ENCODE assay signal across 14 cellular contexts in the genomic region with DNA sequence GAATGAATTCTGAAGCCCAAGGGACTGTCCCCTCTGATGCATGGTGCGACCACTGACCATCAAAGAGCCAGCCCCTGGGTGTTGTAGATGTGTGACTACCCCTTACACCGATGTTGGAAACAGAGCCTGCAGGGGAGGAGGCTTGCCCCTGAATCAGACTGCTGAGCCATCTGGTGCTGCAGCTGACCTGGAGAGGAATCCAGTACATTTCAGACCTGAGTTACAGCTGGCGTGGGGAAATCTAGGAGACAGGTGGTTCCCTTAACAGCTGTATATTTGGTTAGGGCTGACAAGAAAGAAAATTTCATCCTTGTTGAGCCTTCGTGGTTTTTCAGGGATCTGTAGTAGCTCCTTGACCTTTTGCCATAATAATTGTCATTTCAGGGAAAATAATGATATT.
A peak's percentile ranks its signal among the peaks of the same experiment; 100 is the strongest.
DNase-seq lines count a peak whose midpoint lies in the region; ATAC-seq, FAIRE-seq and TF ChIP-seq lines count a peak whose summit lies in the region.
"Had no signal": no experiment of that assay in that cellular context is flagged by ENCODE, and none has a peak within 500 bp of the region (broad histone marks: within the 10 kb centered on the region; RNA-seq: fewer than 3 reads in every experiment).

No MANE protein-coding gene starts in this region.

- DNase-seq in DMS 273 (lab: John Stamatoyannopoulos, UW; ENCODE audit: unreplicated experiment) (peak; percentile 89), naive B cell (no peak), anterior cingulate cortex (lab: John Stamatoyannopoulos, UW) (no peak), Calu3 (no peak), GM19239 (ENCODE audit: insufficient read length, low spot score) (no peak), vagina (ENCODE audit: extremely low spot score in 2 of 2) (no peak)
- no peak for DNase-seq in activated T-helper 1 cell treated with anti-CD3 and anti-CD28 coated beads, Interleukin-12 subunit alpha, Interleukin-12 subunit beta, Interleukin-2, Interleukin-4 antibody, amounts not matched to agents 30 ng/mL and 10 ng/mL and 1 ng/mL, durations not matched to agents 14 hours and 24 hours and 36 hours (ENCODE audit: low spot score)
- DNase-seq: activated CD4-positive, alpha-beta T cell treated with anti-CD3 and anti-CD28 coated beads, Interleukin-2, amount 50 U/mL, for 1 hour; NCI-H1417 had no signal

- H3K4me1 ChIP-seq in BLaER1 treated with 17β-estradiol and CSF1 and Interleukin-3, amounts not matched to agents 10 nM and 100 nM = peaks cover 64 to 87% (median 73%) of the 10 kb centered on the region in 10 experiments
- H3K4me1 ChIP-seq in vagina = peaks cover 24% of the 10 kb centered on the region
- H3K4me1 ChIP-seq: HAP-1 had no signal

- peak overlapping the region in 4 of 11 experiments; percentile 8 to 68 (median 63); a peak in 3 of 22 replicates for H3K27ac ChIP-seq in BLaER1 treated with 17β-estradiol and CSF1 and Interleukin-3, amounts not matched to agents 10 nM and 100 nM
- H3K27ac ChIP-seq in vagina = no peak overlapping the region
- H3K27ac ChIP-seq: C4-2B had no signal

- CTCF ChIA-PET in Calu3 (lab: Charles Lee) = no interaction called here

- BruUV-seq in Calu3 (replicated peaks; lab: Mats Ljungman, UMichigan) = no TSS peak

- H3K36me3 ChIP-seq in BLaER1 treated with 17β-estradiol and CSF1 and Interleukin-3, amounts not matched to agents 10 nM and 100 nM = peaks cover 48 to 99% (median 77%) of the 10 kb centered on the region in 11 experiments
- H3K36me3 ChIP-seq in vagina = no peaks in the 10 kb centered on the region
- H3K36me3 ChIP-seq: HAP-1 had no signal

- no peak for FAIRE-seq in GM19239 (lab: Jason Lieb, UNC)
- FAIRE-seq: keratinocyte had no signal

- no peaks in the 10 kb centered on the region for H3K9me3 Mint-ChIP-seq in activated T-helper 1 cell treated with anti-CD3 and anti-CD28 coated beads, Interleukin-12 subunit alpha, Interleukin-12 subunit beta, Interleukin-2, Interleukin-4 antibody, amounts not matched to agents 30 ng/mL and 10 ng/mL and 1 ng/mL, durations not matched to agents 14 hours and 24 hours and 36 hours
- H3K9me3 Mint-ChIP-seq in naive B cell (no peaks in the 10 kb centered on the region), Calu3 (ENCODE audit: low read depth, unreplicated experiment) (no peaks in the 10 kb centered on the region)
- H3K9me3 Mint-ChIP-seq: T-helper 1 cell treated with Interleukin-12 subunit alpha and Interleukin-12 subunit beta and Interleukin-4 antibody, amounts not matched to agents 30 μg/mL and 1 μg/mL, for 36 hours had no signal

- no peak overlapping the region for H3K9ac ChIP-seq in BLaER1 treated with 17β-estradiol and CSF1 and Interleukin-3, amounts not matched to agents 10 nM and 100 nM

- peaks cover 96 to 100% (median 100%) of the 10 kb centered on the region in 11 experiments for H4K20me1 ChIP-seq in BLaER1 treated with 17β-estradiol and CSF1 and Interleukin-3, amounts not matched to agents 10 nM and 100 nM

- H3K4me1 Mint-ChIP-seq in activated T-helper 1 cell treated with anti-CD3 and anti-CD28 coated beads, Interleukin-12 subunit alpha, Interleukin-12 subunit beta, Interleukin-2, Interleukin-4 antibody, amounts not matched to agents 30 ng/mL and 10 ng/mL and 1 ng/mL, durations not matched to agents 14 hours and 24 hours and 36 hours (ENCODE audit: low read depth) = peaks cover 98% of the 10 kb centered on the region
- H3K4me1 Mint-ChIP-seq in naive B cell (peaks cover 76 to 92% (median 88%) of the 10 kb centered on the region in 3 donors), Calu3 (ENCODE audit: low read depth, unreplicated experiment) (no peaks in the 10 kb centered on the region)

- TF ChIP-seq CTCF in Calu3 (IDR thresholded peaks at IDR 0.05; ENCODE audit: unreplicated experiment) (no peak), vagina (IDR thresholded peaks at IDR 0.05) (no peak)

- H3K9me3 ChIP-seq in BLaER1 treated with 17β-estradiol and CSF1 and Interleukin-3, amounts not matched to agents 10 nM and 100 nM (replicated peaks in 1 of 11) = no peaks in the 10 kb centered on the region; a peak in 1 of 22 replicates
- no peaks in the 10 kb centered on the region for H3K9me3 ChIP-seq in vagina
- H3K9me3 ChIP-seq: HAP-1 had no signal

- H3K4me3 ChIP-seq in BLaER1 treated with 17β-estradiol and CSF1 and Interleukin-3, amounts not matched to agents 10 nM and 100 nM = no peak overlapping the region
- H3K4me3 ChIP-seq in vagina = no peak overlapping the region
- H3K4me3 ChIP-seq: HAP-1 had no signal

- peaks cover 1% of the 10 kb centered on the region for H3K27me3 Mint-ChIP-seq in activated T-helper 1 cell treated with anti-CD3 and anti-CD28 coated beads, Interleukin-12 subunit alpha, Interleukin-12 subunit beta, Interleukin-2, Interleukin-4 antibody, amounts not matched to agents 30 ng/mL and 10 ng/mL and 1 ng/mL, durations not matched to agents 14 hours and 24 hours and 36 hours (ENCODE audit: insufficient read depth)
- no peaks in the 10 kb centered on the region for H3K27me3 Mint-ChIP-seq in naive B cell
- peaks cover 36% of the 10 kb centered on the region for H3K27me3 Mint-ChIP-seq in Calu3 (ENCODE audit: unreplicated experiment)

- H3K4me3 Mint-ChIP-seq in activated T-helper 1 cell treated with anti-CD3 and anti-CD28 coated beads, Interleukin-12 subunit alpha, Interleukin-12 subunit beta, Interleukin-2, Interleukin-4 antibody, amounts not matched to agents 30 ng/mL and 10 ng/mL and 1 ng/mL, durations not matched to agents 14 hours and 24 hours and 36 hours = no peak overlapping the region
- H3K4me3 Mint-ChIP-seq in naive B cell (no peak overlapping the region), Calu3 (ENCODE audit: low read depth, unreplicated experiment) (no peak overlapping the region)
- H3K4me3 Mint-ChIP-seq: T-helper 1 cell treated with Interleukin-12 subunit alpha and Interleukin-12 subunit beta and Interleukin-4 antibody, amounts not matched to agents 30 μg/mL and 1 μg/mL, for 36 hours had no signal

- intact Hi-C loops in activated T-helper 1 cell treated with anti-CD3 and anti-CD28 coated beads, Interleukin-12 subunit alpha, Interleukin-12 subunit beta, Interleukin-2, Interleukin-4 antibody, amounts not matched to agents 30 ng/mL and 10 ng/mL and 1 ng/mL, durations not matched to agents 14 hours and 24 hours and 36 hours (cut with micrococcal nuclease) = no loop called here
- intact Hi-C loops in Calu3 (cut with micrococcal nuclease; ENCODE audit: unreplicated experiment) = no loop called here
- intact Hi-C loops in vagina (cut with DNase I) = no loop called here

- H3K36me3 Mint-ChIP-seq in activated T-helper 1 cell treated with anti-CD3 and anti-CD28 coated beads, Interleukin-12 subunit alpha, Interleukin-12 subunit beta, Interleukin-2, Interleukin-4 antibody, amounts not matched to agents 30 ng/mL and 10 ng/mL and 1 ng/mL, durations not matched to agents 14 hours and 24 hours and 36 hours (ENCODE audit: low read depth) = peaks cover 64% of the 10 kb centered on the region
- peaks cover 8 to 24% of the 10 kb centered on the region in 2 donors for H3K36me3 Mint-ChIP-seq in naive B cell
- no peaks in the 10 kb centered on the region for H3K36me3 Mint-ChIP-seq in Calu3 (ENCODE audit: insufficient read depth, unreplicated experiment)

- H3K27me3 ChIP-seq in BLaER1 treated with 17β-estradiol and CSF1 and Interleukin-3, amounts not matched to agents 10 nM and 100 nM = no peaks in the 10 kb centered on the region
- no peaks in the 10 kb centered on the region for H3K27me3 ChIP-seq in vagina

- H3K27ac Mint-ChIP-seq in activated T-helper 1 cell treated with anti-CD3 and anti-CD28 coated beads, Interleukin-12 subunit alpha, Interleukin-12 subunit beta, Interleukin-2, Interleukin-4 antibody, amounts not matched to agents 30 ng/mL and 10 ng/mL and 1 ng/mL, durations not matched to agents 14 hours and 24 hours and 36 hours = peak overlapping the region; percentile 96
- H3K27ac Mint-ChIP-seq in naive B cell (peak overlapping the region; percentile 18 to 93 (median 88)), Calu3 (ENCODE audit: unreplicated experiment) (no peak overlapping the region)

- no peak for ATAC-seq in naive B cell (ENCODE audit: low read depth in 2 of 2)

- TF ChIP-seq POLR2A in vagina (IDR thresholded peaks at IDR 0.05) = no peak

- peak overlapping the region in 9 of 11 experiments; percentile 6 to 87 (median 77); a peak in 11 of 22 replicates for H3K4me2 ChIP-seq in BLaER1 treated with 17β-estradiol and CSF1 and Interleukin-3, amounts not matched to agents 10 nM and 100 nM
